ENCODE assay signal across 12 cellular contexts in genomic region chr1:167617950-167618269, GRCh38. TPM values are rescaled to one million over a fixed set of nuclear protein-coding genes. Genes with fewer than 3 reads are reported as not detected.
DNase-seq lines count a peak whose midpoint lies in the region; ATAC-seq and TF ChIP-seq lines count a peak whose summit lies in the region.
"Had no signal": no experiment of that assay in that cellular context is flagged by ENCODE, and none has a peak within 500 bp of the region (broad histone marks: within the 10 kb centered on the region; RNA-seq: fewer than 3 reads in every experiment).

No MANE protein-coding gene starts in this region.

- H3K27me3 ChIP-seq in layer of hippocampus (ENCODE audit: control insufficient read depth, insufficient read depth, low read length) (no peaks in the 10 kb centered on the region), thymus (ENCODE audit: control insufficient read depth, insufficient read depth) (no peaks in the 10 kb centered on the region), suprapubic skin (no peaks in the 10 kb centered on the region), trophoblast cell (ENCODE audit: insufficient read depth, low read length) (no peaks in the 10 kb centered on the region)

- no peak overlapping the region for H3K9ac ChIP-seq in trophoblast cell (ENCODE audit: low read length)

- POLR2A ChIA-PET in activated CD8-positive, alpha-beta T cell treated with anti-CD3 and anti-CD28 coated beads, Interleukin-2, amount 10 ng/mL, durations not matched to agents 7 days and 5 days (lab: Charles Lee), result interaction anchor here (1.2 to 3.6 kb wide), 3 partner anchors 10 to 19 kb away, joined by 4 to 47 read pairs (median 26); partner anchors contain the start of gene RCSD1

- no peak overlapping the region for H4K12ac ChIP-seq in trophoblast cell (ENCODE audit: low read depth, low read length)

- H3K18ac ChIP-seq in trophoblast cell (ENCODE audit: low read length), result no peak overlapping the region

- H3K79me1 ChIP-seq in trophoblast cell (ENCODE audit: low read length), result no peaks in the 10 kb centered on the region

- no peak overlapping the region for H2AFZ ChIP-seq in trophoblast cell (ENCODE audit: insufficient read depth, low read length, poor library complexity)

- ATAC-seq in activated CD8-positive, alpha-beta T cell treated with anti-CD3 and anti-CD28 coated beads, Interleukin-2, amount 10 ng/mL, durations not matched to agents 7 days and 5 days, result no peak

- peak overlapping the region; percentile 73 for H3K27ac Mint-ChIP-seq in activated naive CD4-positive, alpha-beta T cell treated with anti-CD3 and anti-CD28 coated beads, Interleukin-2, amount 50 U/mL, for 24 hours
- peak overlapping the region; percentile 95 for H3K27ac Mint-ChIP-seq in activated CD8-positive, alpha-beta T cell treated with anti-CD3 and anti-CD28 coated beads, Interleukin-2, amount 10 ng/mL, durations not matched to agents 7 days and 5 days
- H3K27ac Mint-ChIP-seq: mesothelial cell of epicardium had no signal

- H3K36me3 Mint-ChIP-seq in activated naive CD4-positive, alpha-beta T cell treated with anti-CD3 and anti-CD28 coated beads, Interleukin-2, amount 50 U/mL, for 24 hours, result no peaks in the 10 kb centered on the region
- peaks cover 15% of the 10 kb centered on the region for H3K36me3 Mint-ChIP-seq in activated CD8-positive, alpha-beta T cell treated with anti-CD3 and anti-CD28 coated beads, Interleukin-2, amount 10 ng/mL, durations not matched to agents 7 days and 5 days (ENCODE audit: low read depth)
- H3K36me3 Mint-ChIP-seq: mesothelial cell of epicardium had no signal

- H3K36me3 ChIP-seq in thymus (ENCODE audit: control insufficient read depth, insufficient read depth) (no peaks in the 10 kb centered on the region), suprapubic skin (no peaks in the 10 kb centered on the region), trophoblast cell (ENCODE audit: control insufficient read depth in 1 of 2, insufficient read depth in 2 of 2, low read length in 2 of 2) (no peaks in the 10 kb centered on the region)

- H2BK5ac ChIP-seq in trophoblast cell (ENCODE audit: low read depth, low read length, poor library complexity), result no peak overlapping the region

- H3K4me2 ChIP-seq in trophoblast cell (ENCODE audit: low read length), result no peak overlapping the region

- no peak overlapping the region for H4K91ac ChIP-seq in trophoblast cell (ENCODE audit: low read depth, low read length)

- no peak overlapping the region for H2AK5ac ChIP-seq in trophoblast cell (ENCODE audit: low read length)

- H3K4me3 ChIP-seq in thymus (ENCODE audit: low read length) (peak overlapping the region; percentile 40), suprapubic skin (no peak overlapping the region), trophoblast cell (ENCODE audit: low read depth, low read length) (no peak overlapping the region)

- no peak overlapping the region for H4K8ac ChIP-seq in trophoblast cell (ENCODE audit: low read depth, low read length)

- no peak overlapping the region for H3K4ac ChIP-seq in trophoblast cell (ENCODE audit: low read depth, low read length)

- no peak for DNase-seq in activated naive CD4-positive, alpha-beta T cell (lab: John Stamatoyannopoulos, UW)
- no peak for DNase-seq in activated CD8-positive, alpha-beta T cell treated with anti-CD3 and anti-CD28 coated beads, Interleukin-2, amount 10 ng/mL, durations not matched to agents 7 days and 5 days
- DNase-seq in NCI-H446 treated with DMSO at 0.1 percent for 48 hours (lab: John Stamatoyannopoulos, UW) (no peak), suprapubic skin (ENCODE audit: low spot score in 2 of 2) (no peak), trophoblast cell (no peak)
- DNase-seq: effector CD4-positive, alpha-beta T cell; NCI-H2081 treated with DMSO at 0.1 percent for 48 hours had no signal

- H3K79me2 ChIP-seq in trophoblast cell (ENCODE audit: control insufficient read depth, insufficient read depth, low read length, poor library complexity), result no peaks in the 10 kb centered on the region

- no peak for TF ChIP-seq EP300 in suprapubic skin (IDR thresholded peaks at IDR 0.05)

- no peak for TF ChIP-seq POLR2A in suprapubic skin (IDR thresholded peaks at IDR 0.05)

- TF ChIP-seq CTCF in suprapubic skin (IDR thresholded peaks at IDR 0.05), result no peak

- no peak overlapping the region for H2BK12ac ChIP-seq in trophoblast cell (ENCODE audit: low read length)

- H3K9me3 Mint-ChIP-seq in activated naive CD4-positive, alpha-beta T cell treated with anti-CD3 and anti-CD28 coated beads, Interleukin-2, amount 50 U/mL, for 24 hours, result no peaks in the 10 kb centered on the region
- H3K9me3 Mint-ChIP-seq in activated CD8-positive, alpha-beta T cell treated with anti-CD3 and anti-CD28 coated beads, Interleukin-2, amount 10 ng/mL, durations not matched to agents 7 days and 5 days (ENCODE audit: insufficient read depth), result peaks cover 10% of the 10 kb centered on the region

- H3K9me3 ChIP-seq in thymus (ENCODE audit: control insufficient read depth) (no peaks in the 10 kb centered on the region), suprapubic skin (no peaks in the 10 kb centered on the region), trophoblast cell (ENCODE audit: insufficient read depth, low read depth, low read length) (no peaks in the 10 kb centered on the region)

- H3K27ac ChIP-seq in layer of hippocampus (ENCODE audit: low read depth, low read length) (peak overlapping the region; percentile 2), thymus (ENCODE audit: low read depth) (peak overlapping the region; percentile 84), suprapubic skin (no peak overlapping the region), trophoblast cell (ENCODE audit: low read depth, low read length) (no peak overlapping the region)

- peaks cover 74% of the 10 kb centered on the region for H3K4me1 Mint-ChIP-seq in activated naive CD4-positive, alpha-beta T cell treated with anti-CD3 and anti-CD28 coated beads, Interleukin-2, amount 50 U/mL, for 24 hours
- peaks cover 58% of the 10 kb centered on the region for H3K4me1 Mint-ChIP-seq in activated CD8-positive, alpha-beta T cell treated with anti-CD3 and anti-CD28 coated beads, Interleukin-2, amount 10 ng/mL, durations not matched to agents 7 days and 5 days (ENCODE audit: low read depth)

- H3K23ac ChIP-seq in trophoblast cell (ENCODE audit: low read length), result no peak overlapping the region

- H3K14ac ChIP-seq in trophoblast cell (ENCODE audit: low read length), result no peak overlapping the region

- H3K27me3 Mint-ChIP-seq in activated naive CD4-positive, alpha-beta T cell treated with anti-CD3 and anti-CD28 coated beads, Interleukin-2, amount 50 U/mL, for 24 hours, result no peaks in the 10 kb centered on the region
- no peaks in the 10 kb centered on the region for H3K27me3 Mint-ChIP-seq in activated CD8-positive, alpha-beta T cell treated with anti-CD3 and anti-CD28 coated beads, Interleukin-2, amount 10 ng/mL, durations not matched to agents 7 days and 5 days (ENCODE audit: low read depth)

- CTCF ChIA-PET in activated CD8-positive, alpha-beta T cell treated with anti-CD3 and anti-CD28 coated beads, Interleukin-2, amount 10 ng/mL, durations not matched to agents 7 days and 5 days (lab: Charles Lee), result interaction anchor here (1.0 to 5.2 kb wide), 7 partner anchors 8 to 350 kb away, joined by 3 to 57 read pairs (median 4); no protein-coding TSS in a partner anchor

- H2BK120ac ChIP-seq in trophoblast cell (ENCODE audit: insufficient read depth, low read length, poor library complexity), result no peak overlapping the region

- WGBS in thymus, result 19% methylated on average over 4 of the region's 4 CpGs
- 64% methylated on average over 4 of the region's 4 CpGs for WGBS in suprapubic skin
- no CpG with 5 or more reads among the region's 4 CpGs for WGBS in trophoblast cell (ENCODE audit: extremely low coverage, insufficient coverage, insufficient read length)

- peak overlapping the region; percentile 26 for H3K4me3 Mint-ChIP-seq in activated naive CD4-positive, alpha-beta T cell treated with anti-CD3 and anti-CD28 coated beads, Interleukin-2, amount 50 U/mL, for 24 hours
- no peak overlapping the region for H3K4me3 Mint-ChIP-seq in activated CD8-positive, alpha-beta T cell treated with anti-CD3 and anti-CD28 coated beads, Interleukin-2, amount 10 ng/mL, durations not matched to agents 7 days and 5 days
- H3K4me3 Mint-ChIP-seq: mesothelial cell of epicardium had no signal

- H3K4me1 ChIP-seq in thymus (ENCODE audit: control insufficient read depth, insufficient read depth, low read length) (peaks cover 34% of the 10 kb centered on the region), suprapubic skin (peaks cover 13% of the 10 kb centered on the region), trophoblast cell (ENCODE audit: control insufficient read depth in 1 of 2, insufficient read depth in 2 of 2, low read length in 2 of 2) (peaks cover 2 to 7% of the 10 kb centered on the region in 2 experiments)

RNA-seq across cellular contexts. Expression of gene RCSD1, which starts 12.1 kb away (rescaled TPM):
- total RNA-seq in activated CD8-positive, alpha-beta T cell treated with anti-CD3 and anti-CD28 coated beads, Interleukin-2, amount 10 ng/mL, durations not matched to agents 7 days and 5 days, result 100 to 1,000 TPM; 143 to 145 TPM
- polyA plus RNA-seq in thymus, result 69.4 TPM
- total RNA-seq in suprapubic skin, result 1 to 10 TPM in 3 of 4 donors, under 1 TPM in 1; 0.34 to 3.5 (median 2.0) TPM
- 0.46 and 0.53 TPM in 2 replicates for polyA plus RNA-seq in trophoblast cell (2013)
- total RNA-seq: IMR-90 had no signal

Comparison
In these comparisons a context has a peak if more than half of its experiments do, and no peak if none do; other contexts are left out.
1. H3K27ac ChIP-seq: peak in layer of hippocampus (single experiment) and thymus (single experiment); none in suprapubic skin (single experiment) and trophoblast cell (single experiment).
2. RNA of gene RCSD1, which starts 12.1 kb away (total RNA-seq): 143 to 145 TPM in activated CD8-positive, alpha-beta T cell treated with anti-CD3 and anti-CD28 coated beads, Interleukin-2, amount 10 ng/mL, durations not matched to agents 7 days and 5 days; 0.34 to 3.5 TPM in suprapubic skin; every median in the first group is over 10 times any median in the second.